8 cellular contexts compared by ENCODE assay signal in the genomic region with DNA sequence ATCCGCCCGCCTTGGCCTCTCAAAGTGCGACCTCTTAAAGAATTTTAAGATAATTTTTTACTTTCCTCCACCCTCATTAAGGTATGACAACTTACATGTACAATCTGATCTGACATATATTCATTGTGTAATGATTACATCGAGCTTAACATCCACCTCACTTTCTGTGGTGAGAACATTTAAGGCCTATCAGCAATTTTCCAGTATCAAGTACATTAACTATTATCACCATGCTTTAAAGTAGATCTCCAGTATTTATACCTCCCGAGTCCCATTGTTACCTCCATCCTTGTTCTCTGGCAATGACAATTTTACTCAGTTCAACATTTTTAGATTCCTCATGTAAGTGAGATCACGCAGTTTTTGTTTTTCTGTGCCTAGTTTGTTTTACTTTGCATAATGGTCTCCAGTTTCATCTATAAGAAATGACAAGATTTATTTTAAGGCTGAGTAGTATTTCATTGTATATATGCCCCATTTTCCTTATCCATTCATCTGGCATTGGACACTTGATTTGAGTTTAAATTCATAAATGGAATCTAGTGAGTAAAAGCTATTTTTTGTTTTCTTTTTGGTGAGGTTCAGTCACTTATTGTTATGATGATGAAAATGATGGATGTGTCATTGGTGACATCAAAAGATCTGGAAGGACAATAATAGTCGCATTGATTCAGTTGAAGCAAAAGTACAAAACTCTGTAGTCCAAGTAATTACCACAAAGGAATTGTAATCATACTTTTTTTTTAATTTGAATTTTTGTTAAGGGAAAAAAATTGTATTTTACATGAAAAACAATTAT.
DNase-seq lines count a peak whose midpoint lies in the region; ATAC-seq and TF ChIP-seq lines count a peak whose summit lies in the region.

No MANE protein-coding gene starts in this region.

- H3K9me2 ChIP-seq in PC-3 (replicated peaks; ENCODE audit: low read length), result no peaks in the 10 kb centered on the region

- intact Hi-C loops in PC-3 (cut with micrococcal nuclease), result no loop called here

- H3K9ac ChIP-seq in PC-3 (ENCODE audit: low read length) (peak overlapping the region; percentile 88), parathyroid adenoma (no peak overlapping the region)

- CTCF ChIA-PET in PC-3 (lab: Charles Lee), result interaction anchor here (1.1 kb wide), 1 partner anchor 12 kb away, joined by 3 read pairs; no protein-coding TSS in a partner anchor

- H3K4me1 ChIP-seq in PC-3 (ENCODE audit: insufficient read depth, low read length), result peaks cover 9% of the 10 kb centered on the region
- H3K4me1 ChIP-seq in parathyroid adenoma, result no peaks in the 10 kb centered on the region

- H3K4me2 ChIP-seq in PC-3 (ENCODE audit: low read length), result peak overlapping the region; percentile 96
- H3K4me2 ChIP-seq in parathyroid adenoma (ENCODE audit: low read length), result peak overlapping the region; percentile 86

- H3K27ac ChIP-seq in 22Rv1 (peak overlapping the region; percentile 97), PC-3 (ENCODE audit: low read length) (peak overlapping the region; percentile 81), parathyroid adenoma (no peak overlapping the region)

- H2AFZ ChIP-seq in PC-3 (ENCODE audit: low read length) (no peak overlapping the region), parathyroid adenoma (no peak overlapping the region)

- peaks cover 27% of the 10 kb centered on the region for H3K36me3 Mint-ChIP-seq in effector memory CD8-positive, alpha-beta T cell (ENCODE audit: insufficient read depth)

- H3K9me3 Mint-ChIP-seq in effector memory CD8-positive, alpha-beta T cell, result no peaks in the 10 kb centered on the region

- no peaks in the 10 kb centered on the region for H3K27me3 Mint-ChIP-seq in effector memory CD8-positive, alpha-beta T cell

- peak overlapping the region; percentile 89 to 90 for H3K4me3 Mint-ChIP-seq in effector memory CD8-positive, alpha-beta T cell

- peak overlapping the region; percentile 95 to 96 for H3K27ac Mint-ChIP-seq in effector memory CD8-positive, alpha-beta T cell

- H3K27me3 ChIP-seq in PC-3 (ENCODE audit: low read length), result no peaks in the 10 kb centered on the region
- no peaks in the 10 kb centered on the region for H3K27me3 ChIP-seq in parathyroid adenoma (ENCODE audit: control insufficient read depth, insufficient read depth, low read length)

- H3K9me3 ChIP-seq in PC-3 (ENCODE audit: low read length) (no peaks in the 10 kb centered on the region), parathyroid adenoma (ENCODE audit: control insufficient read depth, low read length) (no peaks in the 10 kb centered on the region)

- TF ChIP-seq CTCF in 22Rv1 (IDR thresholded peaks at IDR 0.05), result no peak
- no peak for TF ChIP-seq CTCF in PC-3 (conservative IDR thresholded peaks at IDR 0.05; ENCODE audit: low read depth, low read length)
- TF ChIP-seq CTCF in parathyroid adenoma (IDR thresholded peaks at IDR 0.05), result no peak
- no peak for TF ChIP-seq CTCF in GM20000 (IDR thresholded peaks at IDR 0.05; ENCODE audit: extremely low read depth, missing control alignments)

- H3K79me2 ChIP-seq in PC-3 (ENCODE audit: low read length) (peaks cover 13% of the 10 kb centered on the region), parathyroid adenoma (no peaks in the 10 kb centered on the region)

- no peaks in the 10 kb centered on the region for H3F3A ChIP-seq in PC-3 (ENCODE audit: low read length, unreplicated experiment)

- peak; percentile 2 for ATAC-seq in GM21381 (IDR thresholded peaks at IDR 0.05; ENCODE audit: unreplicated experiment)
- ATAC-seq in PC-3, result no peak
- no peak for ATAC-seq in effector memory CD8-positive, alpha-beta T cell (replicated peaks)

- no peaks in the 10 kb centered on the region for H3K36me3 ChIP-seq in PC-3 (ENCODE audit: low read depth, low read length)
- no peaks in the 10 kb centered on the region for H3K36me3 ChIP-seq in parathyroid adenoma (ENCODE audit: control insufficient read depth, insufficient read depth, low read length)

- BruUV-seq in PC-3 (replicated peaks; lab: Mats Ljungman, UMichigan), result no TSS peak

- POLR2A ChIA-PET in PC-3 (lab: Charles Lee; ENCODE audit: unreplicated experiment), result interaction anchor here (0.6 to 1.1 kb wide), 5 partner anchors 12 to 1702 kb away, joined by 3 to 11 read pairs (median 4); a partner anchor contains a TSS

- DNase-seq in PC-3, result peak; percentile 36
- DNase-seq in effector memory CD8-positive, alpha-beta T cell, result no peak
- no peak for DNase-seq in ureter (ENCODE audit: low spot score)
- no peak for DNase-seq in GM20000 (ENCODE audit: low spot score)
- DNase-seq in occipital lobe (lab: John Stamatoyannopoulos, UW), result no peak

- H4K20me1 ChIP-seq in PC-3 (ENCODE audit: low read length), result peaks cover 11% of the 10 kb centered on the region

- peak overlapping the region; percentile 97 for H3K4me3 ChIP-seq in PC-3 (ENCODE audit: low read length)
- H3K4me3 ChIP-seq in parathyroid adenoma (ENCODE audit: low read depth, low read length), result peak overlapping the region; percentile 83

- peaks cover 15 to 31% of the 10 kb centered on the region in 2 donors for H3K4me1 Mint-ChIP-seq in effector memory CD8-positive, alpha-beta T cell (ENCODE audit: low read depth in 2 of 2)
